Comparison of ENCODE assay signal across 21 cellular contexts in the genomic region with DNA sequence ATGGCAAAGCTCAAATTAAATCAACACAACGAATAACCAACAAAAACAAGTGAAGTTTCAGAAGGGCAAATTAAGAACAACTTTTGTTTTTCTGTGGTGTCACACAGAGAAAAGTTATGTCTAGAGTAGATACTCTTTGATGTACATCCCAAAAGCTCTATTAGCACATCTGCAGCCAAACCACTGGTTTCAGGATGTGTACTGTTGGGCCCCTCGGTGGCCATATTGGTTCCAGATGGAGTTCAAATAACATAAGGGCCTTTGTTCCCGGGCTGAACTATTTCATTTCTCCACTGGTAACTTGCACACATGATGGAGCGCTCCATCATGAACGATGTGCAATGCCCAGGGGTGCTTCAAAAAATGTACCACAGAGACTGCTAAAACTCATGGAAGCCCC.
DNase-seq lines count a peak whose midpoint lies in the region; ATAC-seq and TF ChIP-seq lines count a peak whose summit lies in the region.
"Had no signal": no experiment of that assay in that cellular context is flagged by ENCODE, and none has a peak within 500 bp of the region (broad histone marks: within the 10 kb centered on the region; RNA-seq: fewer than 3 reads in every experiment).

No MANE protein-coding gene starts in this region.

- H3K4me3 Mint-ChIP-seq in activated naive CD8-positive, alpha-beta T cell treated with anti-CD3 and anti-CD28 coated beads, Interleukin-2, amount 50 U/mL, for 24 hours = no peak overlapping the region
- H3K4me3 Mint-ChIP-seq: B cell; CD4-positive, CD25-positive, alpha-beta regulatory T cell; CD8-positive, alpha-beta memory T cell; HFFc6 had no signal

- H3K36me3 ChIP-seq in KMS-11 (ENCODE audit: insufficient read depth) (no peaks in the 10 kb centered on the region), ascending aorta (no peaks in the 10 kb centered on the region)
- H3K36me3 ChIP-seq: BLaER1, HAP-1 had no signal

- no peaks in the 10 kb centered on the region for H3K4me1 Mint-ChIP-seq in activated naive CD8-positive, alpha-beta T cell treated with anti-CD3 and anti-CD28 coated beads, Interleukin-2, amount 50 U/mL, for 24 hours
- H3K4me1 Mint-ChIP-seq: B cell; CD4-positive, CD25-positive, alpha-beta regulatory T cell; CD8-positive, alpha-beta memory T cell had no signal

- no peaks in the 10 kb centered on the region for H4K20me1 ChIP-seq in KMS-11 (ENCODE audit: insufficient read depth)
- H4K20me1 ChIP-seq: BLaER1 had no signal

- peak overlapping the region; percentile 26; the same call in 1 of the 2 replicates for H3K4me2 ChIP-seq in KMS-11
- H3K4me2 ChIP-seq: BLaER1 had no signal

- no peak overlapping the region for H3K9ac ChIP-seq in KMS-11
- H3K9ac ChIP-seq: BLaER1 had no signal

- peaks cover 19% of the 10 kb centered on the region for H3K4me1 ChIP-seq in KMS-11 (ENCODE audit: low read depth, poor library complexity, severe bottlenecking)
- H3K4me1 ChIP-seq in ascending aorta = no peaks in the 10 kb centered on the region
- H3K4me1 ChIP-seq: BLaER1, HAP-1 had no signal

- ATAC-seq in activated naive CD8-positive, alpha-beta T cell treated with anti-CD3 and anti-CD28 coated beads, Interleukin-2, amount 50 U/mL, for 24 hours = no peak
- no peak for ATAC-seq in GM19463 (IDR thresholded peaks at IDR 0.05; ENCODE audit: unreplicated experiment)
- ATAC-seq in GM18868 (IDR thresholded peaks at IDR 0.05; ENCODE audit: unreplicated experiment) = no peak

- no peak overlapping the region for H3K27ac Mint-ChIP-seq in activated naive CD8-positive, alpha-beta T cell treated with anti-CD3 and anti-CD28 coated beads, Interleukin-2, amount 50 U/mL, for 24 hours
- H3K27ac Mint-ChIP-seq: B cell; CD4-positive, CD25-positive, alpha-beta regulatory T cell; CD8-positive, alpha-beta memory T cell; HFFc6 had no signal

- H3K9me3 Mint-ChIP-seq in activated naive CD8-positive, alpha-beta T cell treated with anti-CD3 and anti-CD28 coated beads, Interleukin-2, amount 50 U/mL, for 24 hours = peaks cover 9% of the 10 kb centered on the region

- H3K4me3 ChIP-seq in GM12865 (ENCODE audit: low read depth, low read length) (no peak overlapping the region), KMS-11 (IDR thresholded peaks at IDR 0.05; ENCODE audit: insufficient read depth, low read depth, low read length) (no peak overlapping the region), ascending aorta (no peak overlapping the region)
- H3K4me3 ChIP-seq: BLaER1, HAP-1 had no signal

- H3K27me3 Mint-ChIP-seq in activated naive CD8-positive, alpha-beta T cell treated with anti-CD3 and anti-CD28 coated beads, Interleukin-2, amount 50 U/mL, for 24 hours = no peaks in the 10 kb centered on the region
- H3K27me3 Mint-ChIP-seq: B cell; CD4-positive, CD25-positive, alpha-beta regulatory T cell; CD8-positive, alpha-beta memory T cell had no signal

- no peaks in the 10 kb centered on the region for H3K27me3 ChIP-seq in KMS-11 (ENCODE audit: insufficient read depth, low read depth)
- no peaks in the 10 kb centered on the region for H3K27me3 ChIP-seq in ascending aorta
- H3K27me3 ChIP-seq: BLaER1 had no signal

- H3K36me3 Mint-ChIP-seq in activated naive CD8-positive, alpha-beta T cell treated with anti-CD3 and anti-CD28 coated beads, Interleukin-2, amount 50 U/mL, for 24 hours (ENCODE audit: low read depth) = no peaks in the 10 kb centered on the region
- H3K36me3 Mint-ChIP-seq: CD4-positive, CD25-positive, alpha-beta regulatory T cell; CD8-positive, alpha-beta memory T cell had no signal

- H3K79me2 ChIP-seq in KMS-11 (ENCODE audit: insufficient read depth, low read depth) = no peaks in the 10 kb centered on the region

- intact Hi-C loops in ascending aorta (cut with DNase I) = no loop called here

- H3K27ac ChIP-seq in KMS-11 = no peak overlapping the region
- no peak overlapping the region for H3K27ac ChIP-seq in ascending aorta
- H3K27ac ChIP-seq: 22Rv1, BLaER1, C4-2B had no signal

- DNase-seq in GM12865 (ENCODE audit: low read depth) = peak; percentile 28
- peak; percentile 41 for DNase-seq in RPMI7951 (ENCODE audit: low read depth)
- DNase-seq in foreskin melanocyte = peak; percentile 15
- DNase-seq in activated naive CD8-positive, alpha-beta T cell treated with anti-CD3 and anti-CD28 coated beads, Interleukin-2, amount 50 U/mL, for 24 hours = no peak
- DNase-seq in ascending aorta (ENCODE audit: low spot score in 2 of 2) = no peak
- DNase-seq: Calu3; CD4-positive, CD25-positive, alpha-beta regulatory T cell; CD8-positive, alpha-beta memory T cell; DMS53; DMS79 treated with DMSO at 0.1 percent for 48 hours; GF-D8; GOT3; HFFc6 had no signal

- H3K9me3 ChIP-seq in ascending aorta = no peaks in the 10 kb centered on the region
- H3K9me3 ChIP-seq: HAP-1 had no signal

- TF ChIP-seq CTCF in GM12865 (IDR thresholded peaks at IDR 0.05; ENCODE audit: insufficient read depth, low read depth, low read length, missing control alignments) = no peak
- TF ChIP-seq CTCF in KMS-11 (conservative IDR thresholded peaks at IDR 0.05; ENCODE audit: low read depth, low read length) = no peak
- no peak for TF ChIP-seq CTCF in ascending aorta (IDR thresholded peaks at IDR 0.05)

- no peak overlapping the region for H2AFZ ChIP-seq in KMS-11 (ENCODE audit: low read depth)

Comparison
In these comparisons a context has a peak if more than half of its experiments do, and no peak if none do; other contexts are left out.
1. DNase-seq: peak in GM12865 (single experiment), RPMI7951 (single experiment) and foreskin melanocyte (single experiment); none in activated naive CD8-positive, alpha-beta T cell treated with anti-CD3 and anti-CD28 coated beads, Interleukin-2, amount 50 U/mL, for 24 hours (single experiment) and ascending aorta (0 of 2).